Comparison of ENCODE assay signal across 15 cellular contexts in genomic region chr18:46677609-46678470, GRCh38. TPM values are rescaled to one million over a fixed set of nuclear protein-coding genes. Genes with fewer than 3 reads are reported as not detected.
DNase-seq lines count a peak whose midpoint lies in the region; ATAC-seq, FAIRE-seq and TF ChIP-seq lines count a peak whose summit lies in the region.
"Had no signal": no experiment of that assay in that cellular context is flagged by ENCODE, and none has a peak within 500 bp of the region (broad histone marks: within the 10 kb centered on the region; RNA-seq: fewer than 3 reads in every experiment).

No MANE protein-coding gene starts in this region.

- DNase-seq in EH (ENCODE audit: low read depth) (peak; percentile 19), HTR-8/SVneo (ENCODE audit: insufficient read length, low spot score) (peak; percentile 18), GM12878 (ENCODE audit: low read depth, low spot score) (no peak), medulla oblongata (ENCODE audit: extremely low spot score) (peak; percentile 17), mesothelial cell of epicardium (ENCODE audit: low spot score in 2 of 2, unreplicated experiment in 2 of 2) (no peak), activated gamma-delta T cell (lab: John Stamatoyannopoulos, UW) (no peak), omental fat pad (ENCODE audit: low spot score) (no peak)
- no peak for DNase-seq in activated CD4-positive, alpha-beta T cell treated with anti-CD3 and anti-CD28 coated beads for 48 hours
- DNase-seq: activated CD8-positive, alpha-beta memory T cell treated with anti-CD3 and anti-CD28 coated beads, Interleukin-2, amount 10 ng/mL, durations not matched to agents 7 days and 5 days; aorta; DND-41; islet precursor cell; upper lobe of left lung had no signal

- H2AFZ ChIP-seq in GM12878 (ENCODE audit: control insufficient read depth, low read depth, low read length) = no peak overlapping the region

- in situ Hi-C loops in GM12878 (cut with MboI) = no loop called here

- no peak for TF ChIP-seq EP300 in GM12878 (IDR thresholded peaks at IDR 0.05; ENCODE audit: borderline replicate concordance in 1 of 2, control insufficient read depth in 1 of 2, low read depth in 2 of 2, low read length in 2 of 2)

- H3K36me3 ChIP-seq in GM12878 (ENCODE audit: control insufficient read depth in 2 of 2, insufficient read depth in 2 of 2, low read length in 1 of 2) = no peaks in the 10 kb centered on the region
- H3K36me3 ChIP-seq: prostate gland, upper lobe of left lung had no signal

- SMC1A ChIA-PET in GM12878 (lab: Charles Lee; ENCODE audit: uncharacterized antibody, unreplicated experiment) = interaction anchor here (1.0 kb wide), 1 partner anchor 20 kb away, joined by 3 read pairs; no protein-coding TSS in a partner anchor

- TF ChIP-seq RAD21 in GM12878 (IDR thresholded peaks at IDR 0.05; ENCODE audit: insufficient read depth, low read depth, low read length) = peak; percentile 16; the same call in 1 of the 2 replicates

- H3K4me3 ChIP-seq in GM12878 = no peak overlapping the region
- H3K4me3 ChIP-seq: prostate gland, upper lobe of left lung had no signal

- RAD21 ChIA-PET in GM12878 (lab: Charles Lee; ENCODE audit: unreplicated experiment) = no interaction called here

- no peaks in the 10 kb centered on the region for H3K9me3 ChIP-seq in GM12878 (replicated peaks; ENCODE audit: control insufficient read depth, insufficient read depth, low read length)
- H3K9me3 ChIP-seq: prostate gland, upper lobe of left lung had no signal

- H3K4me2 ChIP-seq in GM12878 (ENCODE audit: control insufficient read depth, insufficient read depth) = no peak overlapping the region

- FAIRE-seq in HTR-8/SVneo (lab: Jason Lieb, UNC) (no peak), GM12878 (lab: Jason Lieb, UNC) (no peak)
- FAIRE-seq: endothelial cell of umbilical vein had no signal

- H3K4me1 ChIP-seq in GM12878 (ENCODE audit: control insufficient read depth, insufficient read depth, low read length) = no peaks in the 10 kb centered on the region
- H3K4me1 ChIP-seq: prostate gland, upper lobe of left lung had no signal

- TF ChIP-seq CTCF in GM12878 (IDR thresholded peaks at IDR 0.05 in 2 of 3, conservative IDR thresholded peaks at IDR 0.05 in 1 of 3; ENCODE audit: control insufficient read depth in 2 of 3, extremely low read depth in 1 of 3, insufficient read depth in 1 of 3, low read depth in 3 of 3, low read length in 3 of 3) (peak in 2 of 3 experiments; percentile 3 to 19; a peak in 1 of 6 replicates), mesothelial cell of epicardium (IDR thresholded peaks at IDR 0.05; ENCODE audit: unreplicated experiment) (no peak), omental fat pad (IDR thresholded peaks at IDR 0.05) (no peak)

- CTCF ChIA-PET in GM12878 (lab: Yijun Ruan, JAX) = interaction anchor here (0.6 to 1.6 kb wide), 3 partner anchors 63 to 527 kb away, joined by 3 to 4 read pairs (median 4); no protein-coding TSS in a partner anchor

- no peaks in the 10 kb centered on the region for H3K36me3 Mint-ChIP-seq in mesothelial cell of epicardium
- H3K36me3 Mint-ChIP-seq: activated CD8-positive, alpha-beta memory T cell treated with anti-CD3 and anti-CD28 coated beads, Interleukin-2, amount 10 ng/mL, durations not matched to agents 7 days and 5 days had no signal

- H3K9me3 Mint-ChIP-seq in mesothelial cell of epicardium = no peaks in the 10 kb centered on the region

- H3K4me3 Mint-ChIP-seq in mesothelial cell of epicardium = no peak overlapping the region
- H3K4me3 Mint-ChIP-seq: activated CD8-positive, alpha-beta memory T cell treated with anti-CD3 and anti-CD28 coated beads, Interleukin-2, amount 10 ng/mL, durations not matched to agents 7 days and 5 days had no signal

- no peaks in the 10 kb centered on the region for H3K79me2 ChIP-seq in GM12878 (ENCODE audit: control insufficient read depth, insufficient read depth, low read length)

- 51% methylated on average over 5 of the region's 5 CpGs for WGBS in GM12878 (ENCODE audit: insufficient coverage, insufficient replicate concordance, low lambda C conversion rate, missing lambda C conversion rate)

- intact Hi-C loops in GM12878 (cut with micrococcal nuclease; ENCODE audit: unreplicated experiment) = no loop called here

- POLR2A ChIA-PET in GM12878 (lab: Charles Lee) = no interaction called here

- no peaks in the 10 kb centered on the region; the same call in 1 of the 2 replicates for H4K20me1 ChIP-seq in GM12878 (ENCODE audit: control insufficient read depth, insufficient read depth)

- peaks cover 0 to 4% of the 10 kb centered on the region in 2 experiments; a peak in 1 of 4 replicates for H3K27me3 ChIP-seq in GM12878 (replicated peaks in 1 of 2; ENCODE audit: control insufficient read depth in 2 of 2, insufficient read depth in 2 of 2, low read length in 1 of 2)
- H3K27me3 ChIP-seq: upper lobe of left lung had no signal

- BruUV-seq in GM12878 (replicated peaks; lab: Mats Ljungman, UMichigan) = no TSS peak

- H3K27ac Mint-ChIP-seq in mesothelial cell of epicardium = no peak overlapping the region
- H3K27ac Mint-ChIP-seq: activated CD8-positive, alpha-beta memory T cell treated with anti-CD3 and anti-CD28 coated beads, Interleukin-2, amount 10 ng/mL, durations not matched to agents 7 days and 5 days had no signal

- H3K4me1 Mint-ChIP-seq in mesothelial cell of epicardium = peaks cover 4% of the 10 kb centered on the region
- H3K4me1 Mint-ChIP-seq: activated CD8-positive, alpha-beta memory T cell treated with anti-CD3 and anti-CD28 coated beads, Interleukin-2, amount 10 ng/mL, durations not matched to agents 7 days and 5 days had no signal

- H3K9ac ChIP-seq in GM12878 (ENCODE audit: control insufficient read depth, insufficient read depth, low read length) = no peak overlapping the region

- TF ChIP-seq POLR2A in GM12878 (IDR thresholded peaks at IDR 0.05; ENCODE audit: low read depth, low read length) = no peak

- peaks cover 29% of the 10 kb centered on the region for H3K27me3 Mint-ChIP-seq in mesothelial cell of epicardium (ENCODE audit: low read depth)

- ATAC-seq in GM12878 (peak; percentile 42; the same call in 1 of the 3 replicates), omental fat pad (ENCODE audit: low FRiP score) (no peak)
- ATAC-seq: activated CD8-positive, alpha-beta memory T cell treated with anti-CD3 and anti-CD28 coated beads, Interleukin-2, amount 10 ng/mL, durations not matched to agents 7 days and 5 days had no signal

- no peak overlapping the region for H3K27ac ChIP-seq in GM12878 (ENCODE audit: control insufficient read depth, insufficient read depth)
- H3K27ac ChIP-seq: prostate gland, upper lobe of left lung had no signal

TF ChIP-seq in GM12878, 131 proteins besides CTCF, POLR2A, EP300 and RAD21 (continues in another document):
- no peak for TF ChIP-seq CHD2 (IDR thresholded peaks at IDR 0.05; ENCODE audit: borderline replicate concordance, low read depth, low read length)
- no peak for TF ChIP-seq BMI1 (IDR thresholded peaks at IDR 0.05; ENCODE audit: borderline replicate concordance)
- no peak for TF ChIP-seq CREM (IDR thresholded peaks at IDR 0.05; ENCODE audit: low read depth)
- no peak for TF ChIP-seq NR2C1 (IDR thresholded peaks at IDR 0.05)
- TF ChIP-seq BRCA1 (IDR thresholded peaks at IDR 0.05; ENCODE audit: low read depth, low read length) = no peak
- no peak for TF ChIP-seq JUND (IDR thresholded peaks at IDR 0.05; ENCODE audit: low read depth, low read length)
- TF ChIP-seq BACH1 (IDR thresholded peaks at IDR 0.05; ENCODE audit: borderline replicate concordance) = no peak
- TF ChIP-seq ZNF687 (IDR thresholded peaks at IDR 0.05) = no peak

RNA-seq across cellular contexts. Expression of gene LOXHD1, which starts 20.8 kb away (rescaled TPM):
- total RNA-seq in GM12878 (2013; cell fraction: nucleolus; rRNA removed) = not detected in 2 replicates
- total RNA-seq in GM12878 (2014; rRNA removed) (not detected in 2 replicates), GM12878 (2014; rRNA removed; fragmentation: Illumina TruSeq; extraction: Trizol) (not detected in 2 replicates), GM12878 (2021) (not detected in 2 replicates), mesothelial cell of epicardium (0.07 to 0.14 TPM in 2 of 3 replicates, not detected in the other), omental fat pad (1 to 10 TPM; 1.7 to 4.9 (median 3.2) TPM)
- polyA plus RNA-seq in GM12878 (2011; ENCODE audit: low read depth) = not detected
- polyA plus RNA-seq in GM12878 (2011; rRNA removed) (not detected in 2 replicates), GM12878 (2014; fragmentation: Illumina TruSeq; extraction: Trizol) (not detected in 2 replicates), GM12878 (2014; fragmentation: Nextera tagmentation; extraction: Ambion mirVana) (not detected), GM12878 (2014; rRNA removed) (not detected in 2 replicates), GM12878 (2016; fragmentation: Nextera tagmentation; extraction: Ambion mirVana) (not detected)
- polyA plus RNA-seq in GM12878 (2011; cell fraction: cytosol; rRNA removed) = not detected in 2 replicates
- not detected in 2 replicates for polyA plus RNA-seq in GM12878 (2011; cell fraction: nucleus; rRNA removed)
- not detected in 2 replicates for polyA plus RNA-seq in GM12878 (2012)
- polyA minus RNA-seq in GM12878 (2011; rRNA and poly(A)+ RNA removed) = not detected in 2 replicates
- not detected in 2 replicates for polyA minus RNA-seq in GM12878 (2011; cell fraction: cytosol; rRNA and poly(A)+ RNA removed)
- not detected in 2 replicates for polyA minus RNA-seq in GM12878 (2011; cell fraction: nucleus; rRNA and poly(A)+ RNA removed)
- total RNA-seq: endothelial cell of umbilical vein had no signal
- polyA plus RNA-seq: aorta, endothelial cell of umbilical vein had no signal

Comparison
In these comparisons a context has a peak if more than half of its experiments do, and no peak if none do; other contexts are left out.
1. DNase-seq: peak in EH (single experiment), HTR-8/SVneo (single experiment) and medulla oblongata (single experiment); none in GM12878 (single experiment), mesothelial cell of epicardium (0 of 2), activated gamma-delta T cell (single experiment), omental fat pad (single experiment) and activated CD4-positive, alpha-beta T cell treated with anti-CD3 and anti-CD28 coated beads for 48 hours (single experiment).
2. CTCF ChIP-seq: peak in GM12878 (2 of 3); none in mesothelial cell of epicardium (single experiment) and omental fat pad (0 of 3).